In genomic region chr2:181715033-181715630, GRCh38 we compare ENCODE assay signal across 8 cellular contexts. TPM values are rescaled to one million over a fixed set of nuclear protein-coding genes. Genes with fewer than 3 reads are reported as not detected.
DNase-seq lines count a peak whose midpoint lies in the region; ATAC-seq, FAIRE-seq and TF ChIP-seq lines count a peak whose summit lies in the region.

No MANE protein-coding gene starts in this region.

- H3K27me3 ChIP-seq in gastroesophageal sphincter = no peaks in the 10 kb centered on the region
- no peaks in the 10 kb centered on the region for H3K27me3 ChIP-seq in parathyroid adenoma (ENCODE audit: control insufficient read depth, insufficient read depth, low read length)

- H3K4me3 ChIP-seq in HEK293 (ENCODE audit: low read depth, low read length) (no peak overlapping the region), gastroesophageal sphincter (no peak overlapping the region), parathyroid adenoma (ENCODE audit: low read depth, low read length) (no peak overlapping the region)

- no peak overlapping the region for H3K9ac ChIP-seq in parathyroid adenoma

- TF ChIP-seq EP300 in gastroesophageal sphincter (IDR thresholded peaks at IDR 0.05) = no peak

- DNase-seq in G401 (ENCODE audit: low spot score) (peak; percentile 95), MV-4-11 (lab: John Stamatoyannopoulos, UW) (peak; percentile 78), SHP77 treated with DMSO at 0.1 percent for 48 hours (lab: John Stamatoyannopoulos, UW) (peak; percentile 49), urothelium cell line (ENCODE audit: low spot score) (peak; percentile 61)
- peak; percentile 79 for DNase-seq in activated effector memory CD4-positive, alpha-beta T cell treated with anti-CD3 and anti-CD28 coated beads, Interleukin-2, amount 50 U/mL, for 16 hours

- H3K27ac ChIP-seq in HEK293 (ENCODE audit: extremely low read depth, low read depth, low read length) (no peak overlapping the region), gastroesophageal sphincter (no peak overlapping the region), parathyroid adenoma (no peak overlapping the region)

- H3K9me3 ChIP-seq in HEK293 (ENCODE audit: control insufficient read depth, insufficient read depth, low read depth, low read length) (no peaks in the 10 kb centered on the region), gastroesophageal sphincter (no peaks in the 10 kb centered on the region), parathyroid adenoma (ENCODE audit: control insufficient read depth, low read length) (no peaks in the 10 kb centered on the region)

- no peaks in the 10 kb centered on the region for H3K79me2 ChIP-seq in parathyroid adenoma

- peak; percentile 36 for ATAC-seq in gastroesophageal sphincter

- no peaks in the 10 kb centered on the region for H3K4me1 ChIP-seq in HEK293 (ENCODE audit: control insufficient read depth, insufficient read depth, low read length)
- H3K4me1 ChIP-seq in gastroesophageal sphincter = no peaks in the 10 kb centered on the region
- H3K4me1 ChIP-seq in parathyroid adenoma = no peaks in the 10 kb centered on the region

- in situ Hi-C loops in G401 (cut with HindIII; ENCODE audit: low sequenced_read_pairs) = no loop called here

- H3K36me3 ChIP-seq in HEK293 (ENCODE audit: control insufficient read depth in 2 of 2, insufficient read depth in 1 of 2, low read length in 2 of 2) (no peaks in the 10 kb centered on the region), gastroesophageal sphincter (no peaks in the 10 kb centered on the region), parathyroid adenoma (ENCODE audit: control insufficient read depth, insufficient read depth, low read length) (no peaks in the 10 kb centered on the region)

- 0 to 11% methylated on average over 2 of the region's 2 CpGs for WGBS in gastroesophageal sphincter (ENCODE audit: low coverage in 1 of 2), 2 donors

- no peak for FAIRE-seq in urothelium cell line (lab: Jason Lieb, UNC)

- H2AFZ ChIP-seq in parathyroid adenoma = peak overlapping the region; percentile 64

- POLR2A ChIA-PET in HEK293 (lab: Yijun Ruan, JAX) = interaction anchor here (1.0 kb wide), 1 partner anchor 258 kb away, joined by 3 read pairs; the partner anchor contains the start of gene ITGA4

- TF ChIP-seq POLR2A in gastroesophageal sphincter (IDR thresholded peaks at IDR 0.05) = no peak

- H3K4me2 ChIP-seq in parathyroid adenoma (ENCODE audit: low read length) = no peak overlapping the region

- TF ChIP-seq CTCF in HEK293 (tag by site-specific recombination; IDR thresholded peaks at IDR 0.05) (peak; percentile 72), gastroesophageal sphincter (IDR thresholded peaks at IDR 0.05) (peak; percentile 28 to 62 (median 62)), parathyroid adenoma (IDR thresholded peaks at IDR 0.05) (peak; percentile 69)

- CTCF ChIA-PET in HEK293 (lab: Yijun Ruan, JAX) = interaction anchor here (0.5 to 4.9 kb wide), 53 partner anchors 9 to 1591 kb away, joined by 3 to 98 read pairs (median 4); no protein-coding TSS in a partner anchor

TF ChIP-seq in HEK293, 187 proteins besides CTCF, POLR2A, EP300 and RAD21:
- no peak for TF ChIP-seq ZNF26 (tag by site-specific recombination; IDR thresholded peaks at IDR 0.05)
- TF ChIP-seq ZNF660 (tag by site-specific recombination; IDR thresholded peaks at IDR 0.05) = peak; percentile 76
- no peak for TF ChIP-seq WT1 (tag by site-specific recombination; IDR thresholded peaks at IDR 0.05)
- no peak for TF ChIP-seq ZNF692 (tag by site-specific recombination; IDR thresholded peaks at IDR 0.05)
- TF ChIP-seq ZNF654 (tag by site-specific recombination; IDR thresholded peaks at IDR 0.05; ENCODE audit: low read depth) = peak; percentile 80

RNA-seq across cellular contexts. Expression of gene NEUROD1, which starts 34.8 kb away (rescaled TPM):
- not detected in 2 replicates for total RNA-seq in G401 (2014; rRNA removed; shearing (Covaris generic))
- not detected for total RNA-seq in gastroesophageal sphincter

RNA-seq across cellular contexts. Expression of gene CERKL, which starts 58.2 kb away (rescaled TPM):
- total RNA-seq in G401 (2014; rRNA removed; shearing (Covaris generic)) = not detected in 2 replicates
- total RNA-seq in gastroesophageal sphincter = under 1 TPM in 1 of 4 donors, not detected in 3; 0.78 TPM
